13 cellular contexts compared by ENCODE assay signal in the genomic region with DNA sequence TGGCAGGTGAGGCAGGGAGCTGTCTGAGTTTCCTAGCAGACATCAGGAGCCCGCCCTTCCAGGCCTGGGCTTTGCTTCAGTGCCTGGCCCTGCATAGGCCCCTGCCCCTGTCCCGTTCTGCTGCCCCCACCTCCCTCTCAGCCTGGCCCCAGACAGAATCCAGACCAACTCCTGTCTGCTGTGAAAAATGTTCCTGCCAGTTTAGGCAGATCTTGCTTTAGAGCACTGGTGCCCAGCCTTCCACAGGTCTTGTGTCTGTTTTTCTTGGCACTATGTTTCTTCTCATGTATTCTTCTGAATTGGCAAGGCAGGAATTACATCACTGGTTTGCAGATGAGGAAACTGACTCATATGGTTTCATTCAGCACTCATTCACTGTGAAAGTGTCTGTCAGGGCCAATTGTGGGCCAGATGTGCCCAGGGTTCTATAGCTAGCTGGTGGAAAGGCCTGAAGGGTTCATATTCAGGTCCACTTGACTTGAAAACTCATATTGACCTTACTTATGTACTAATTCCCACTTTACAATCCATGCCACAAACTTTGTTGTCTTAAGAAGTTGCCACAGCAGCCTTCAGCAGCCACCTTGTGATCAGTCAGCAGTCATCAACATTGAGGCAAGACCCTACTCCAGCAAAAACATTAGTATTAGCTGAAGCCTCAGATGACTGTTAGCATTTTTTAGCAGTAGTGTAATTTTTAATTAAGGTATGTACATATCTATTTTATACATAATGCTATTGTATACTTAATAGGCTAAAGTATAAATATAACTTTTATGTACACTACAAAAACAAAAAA. TPM values are rescaled to one million over a fixed set of nuclear protein-coding genes. Genes with fewer than 3 reads are reported as not detected.
DNase-seq lines count a peak whose midpoint lies in the region; ATAC-seq and TF ChIP-seq lines count a peak whose summit lies in the region.
"Had no signal": no experiment of that assay in that cellular context is flagged by ENCODE, and none has a peak within 500 bp of the region (broad histone marks: within the 10 kb centered on the region; RNA-seq: fewer than 3 reads in every experiment).

No MANE protein-coding gene starts in this region.

- TF ChIP-seq CTCF in foreskin keratinocyte (conservative IDR thresholded peaks at IDR 0.05) = no peak

- H3K9me3 Mint-ChIP-seq in activated T-cell treated with anti-CD3 and anti-CD28 coated beads, Interleukin-2, amount 50 U/mL, for 72 hours = no peaks in the 10 kb centered on the region

- H3K27me3 Mint-ChIP-seq in activated T-cell treated with anti-CD3 and anti-CD28 coated beads, Interleukin-2, amount 50 U/mL, for 72 hours (ENCODE audit: low read depth) = peaks cover 30% of the 10 kb centered on the region

- intact Hi-C loops in posterior cingulate gyrus (cut with DNase I) = no loop called here

- H3K27ac ChIP-seq in ACC112 (ENCODE audit: low read depth, low read length) = peak overlapping the region; percentile 67
- peak overlapping the region; percentile 83 for H3K27ac ChIP-seq in foreskin keratinocyte
- H3K27ac ChIP-seq: KMS-11 had no signal

- H3K36me3 Mint-ChIP-seq in activated T-cell treated with anti-CD3 and anti-CD28 coated beads, Interleukin-2, amount 50 U/mL, for 72 hours (ENCODE audit: insufficient read depth in 2 of 2) = no peaks in the 10 kb centered on the region

- no peak overlapping the region for H3K4me3 ChIP-seq in ACC112 (ENCODE audit: low read depth, low read length)

- peak; percentile 94 to 95 for ATAC-seq in activated T-cell treated with anti-CD3 and anti-CD28 coated beads, Interleukin-2, amount 50 U/mL, for 72 hours (replicated peaks in 1 of 2)
- ATAC-seq in foreskin keratinocyte (peak; percentile 80), GM21723 (IDR thresholded peaks at IDR 0.05; ENCODE audit: unreplicated experiment) (no peak), GM21619 (IDR thresholded peaks at IDR 0.05; ENCODE audit: unreplicated experiment) (no peak), GM19467 (IDR thresholded peaks at IDR 0.05; ENCODE audit: unreplicated experiment) (no peak)
- ATAC-seq: left lobe of liver had no signal

- DNase-seq in HCEC 1CT (peak; percentile 74), foreskin keratinocyte (peak; percentile 78 to 90), posterior cingulate gyrus (no peak)
- DNase-seq in activated T-cell treated with anti-CD3 and anti-CD28 coated beads, Interleukin-2, amount 50 U/mL, for 72 hours = peak; percentile 48 to 50
- DNase-seq: DMS79, SIG-M5 had no signal

- peaks cover 34% of the 10 kb centered on the region for H3K4me1 Mint-ChIP-seq in activated T-cell treated with anti-CD3 and anti-CD28 coated beads, Interleukin-2, amount 50 U/mL, for 72 hours (ENCODE audit: low read depth)

- H3K4me3 Mint-ChIP-seq in activated T-cell treated with anti-CD3 and anti-CD28 coated beads, Interleukin-2, amount 50 U/mL, for 72 hours = peak overlapping the region; percentile 5 to 63
- H3K4me3 Mint-ChIP-seq: activated naive CD8-positive, alpha-beta T cell had no signal

- no peak overlapping the region for H2AFZ ChIP-seq in ACC112 (ENCODE audit: low read length, unreplicated experiment)

- H3K27me3 ChIP-seq in ACC112 (ENCODE audit: insufficient read depth, low read length) (peaks cover 3% of the 10 kb centered on the region; the same call in 1 of the 2 replicates), foreskin keratinocyte (no peaks in the 10 kb centered on the region)

- H3K36me3 ChIP-seq in ACC112 (ENCODE audit: insufficient read depth, low read length) = no peaks in the 10 kb centered on the region

- H3K4me1 ChIP-seq in ACC112 (ENCODE audit: control insufficient read depth, insufficient read depth, low read length, unreplicated experiment) (peaks cover 35% of the 10 kb centered on the region), foreskin keratinocyte (peaks cover 27% of the 10 kb centered on the region)

- no peaks in the 10 kb centered on the region for H3K79me2 ChIP-seq in ACC112 (ENCODE audit: control insufficient read depth, insufficient read depth, low read length, unreplicated experiment)

- H3K27ac Mint-ChIP-seq in activated T-cell treated with anti-CD3 and anti-CD28 coated beads, Interleukin-2, amount 50 U/mL, for 72 hours = no peak overlapping the region
- H3K27ac Mint-ChIP-seq: activated naive CD8-positive, alpha-beta T cell had no signal

RNA-seq across cellular contexts. Expression of gene HLA-F, which starts 40.5 kb away (rescaled TPM):
- 100 to 1,000 TPM; 238 to 275 TPM for total RNA-seq in activated T-cell treated with anti-CD3 and anti-CD28 coated beads, Interleukin-2, amount 50 U/mL, for 72 hours
- 35.3 and 55.5 TPM in 2 replicates for total RNA-seq in foreskin keratinocyte
- polyA plus RNA-seq in foreskin keratinocyte = 36.6 and 54.5 TPM in 2 replicates

Comparison
In these comparisons a context has a peak if more than half of its experiments do, and no peak if none do; other contexts are left out.
1. DNase-seq: peak in HCEC 1CT (single experiment), activated T-cell treated with anti-CD3 and anti-CD28 coated beads, Interleukin-2, amount 50 U/mL, for 72 hours (2 of 2) and foreskin keratinocyte (2 of 2); none in posterior cingulate gyrus (0 of 10).
2. ATAC-seq: peak in activated T-cell treated with anti-CD3 and anti-CD28 coated beads, Interleukin-2, amount 50 U/mL, for 72 hours (2 of 2) and foreskin keratinocyte (single experiment); none in GM21723 (single experiment), GM21619 (single experiment) and GM19467 (single experiment).